ENCODE assay signal across 8 cellular contexts in the genomic region with DNA sequence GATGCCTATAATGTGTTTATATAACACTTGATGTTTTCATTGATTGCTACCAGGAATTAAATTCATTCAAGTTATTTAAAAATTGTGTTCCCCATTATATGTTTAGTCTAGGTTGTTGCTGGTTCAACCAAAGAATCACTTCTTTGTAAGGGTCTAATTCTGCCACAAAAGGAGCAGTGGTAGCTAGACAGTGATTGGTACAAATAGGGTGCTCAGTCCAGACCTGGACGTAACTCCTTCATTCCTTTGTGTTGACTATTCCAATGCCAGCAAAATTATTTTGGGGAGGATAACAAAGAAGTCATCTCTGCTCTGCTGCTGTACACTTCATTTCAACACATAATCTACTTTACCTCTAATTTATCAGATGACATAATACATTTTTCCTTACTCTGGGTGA. TPM values are rescaled to one million over a fixed set of nuclear protein-coding genes. Genes with fewer than 3 reads are reported as not detected.
DNase-seq lines count a peak whose midpoint lies in the region; ATAC-seq, FAIRE-seq and TF ChIP-seq lines count a peak whose summit lies in the region.

No MANE protein-coding gene starts in this region.

- no peak overlapping the region for H4K8ac ChIP-seq in mesenchymal stem cell (ENCODE audit: low read length)

- no peak overlapping the region for H2BK15ac ChIP-seq in mesenchymal stem cell (ENCODE audit: low read depth, poor library complexity, severe bottlenecking)

- FAIRE-seq in K562 (lab: Jason Lieb, UNC) = no peak

- H3K27me3 ChIP-seq in K562 (ENCODE audit: control insufficient read depth in 2 of 2, insufficient read depth in 2 of 2, low read length in 2 of 2) (no peaks in the 10 kb centered on the region), mesenchymal stem cell (ENCODE audit: control insufficient read depth in 1 of 2, insufficient read depth in 1 of 2, low read length in 2 of 2) (no peaks in the 10 kb centered on the region)

- ATAC-seq in K562 (no peak), GM19467 (IDR thresholded peaks at IDR 0.05; ENCODE audit: unreplicated experiment) (no peak)

- H4K91ac ChIP-seq in mesenchymal stem cell (ENCODE audit: low read length) = no peak overlapping the region

- peaks cover 22% of the 10 kb centered on the region for H3K79me2 ChIP-seq in K562 (ENCODE audit: control insufficient read depth, insufficient read depth, low read length)

- CTCF ChIA-PET in K562 (lab: Yijun Ruan, JAX; ENCODE audit: low intra/inter-chr PET ratio) = no interaction called here

- no peak for TF ChIP-seq EP300 in K562 (IDR thresholded peaks at IDR 0.05; ENCODE audit: low read length)

- no peak overlapping the region for H2BK5ac ChIP-seq in mesenchymal stem cell (ENCODE audit: low read depth, low read length, poor library complexity, severe bottlenecking)

- TF ChIP-seq POLR2A in K562 (conservative IDR thresholded peaks at IDR 0.05) = no peak

- H2BK120ac ChIP-seq in mesenchymal stem cell (ENCODE audit: low read depth, low read length) = no peak overlapping the region

- H3K9me3 ChIP-seq in K562 (replicated peaks; ENCODE audit: control insufficient read depth, insufficient read depth, low read depth, low read length) (no peaks in the 10 kb centered on the region), mesenchymal stem cell (ENCODE audit: control insufficient read depth, low read length) (no peaks in the 10 kb centered on the region)

- H3K9ac ChIP-seq in K562 (ENCODE audit: insufficient read depth in 1 of 2, low read depth in 2 of 2, low read length in 2 of 2) (no peak overlapping the region), mesenchymal stem cell (ENCODE audit: low read length) (peak overlapping the region; percentile 99)

- H3K4ac ChIP-seq in mesenchymal stem cell (ENCODE audit: low read depth in 1 of 2, low read length in 2 of 2) = no peak overlapping the region

- H2AK5ac ChIP-seq in mesenchymal stem cell (ENCODE audit: low read length, severe bottlenecking) = no peak overlapping the region

- no peak overlapping the region for H3K14ac ChIP-seq in mesenchymal stem cell (ENCODE audit: low read length in 2 of 2)

- TF ChIP-seq CTCF in 22Rv1 (IDR thresholded peaks at IDR 0.05) = no peak
- TF ChIP-seq CTCF in K562 (IDR thresholded peaks at IDR 0.05 in 2 of 3, conservative IDR thresholded peaks at IDR 0.05 in 1 of 3; ENCODE audit: insufficient read depth in 2 of 3, low read depth in 1 of 3, low read length in 3 of 3) = no peak

- no peak for TF ChIP-seq RAD21 in K562 (CRISPR knock-in tag; conservative IDR thresholded peaks at IDR 0.05 in 1 of 2, IDR thresholded peaks at IDR 0.05 in 1 of 2)

- H3K36me3 ChIP-seq in K562 (ENCODE audit: control insufficient read depth, insufficient read depth, low read length) = no peaks in the 10 kb centered on the region; the same call in 2 of the 3 replicates
- peaks cover 0 to 6% of the 10 kb centered on the region in 2 experiments for H3K36me3 ChIP-seq in mesenchymal stem cell (ENCODE audit: control insufficient read depth in 1 of 2, insufficient read depth in 2 of 2, low read depth in 1 of 2, low read length in 2 of 2)

- peak; percentile 58 for DNase-seq in HS-27A (ENCODE audit: low read depth)
- no peak for DNase-seq in K562 (ENCODE audit: extremely low read depth in 1 of 4, low spot score in 3 of 4)
- peak; percentile 11 for DNase-seq in mesenchymal stem cell
- DNase-seq in mucosa of gallbladder (ENCODE audit: low spot score) = no peak
- DNase-seq in DMS53 treated with DMSO at 0.1 percent for 48 hours (lab: John Stamatoyannopoulos, UW; ENCODE audit: unreplicated experiment) = no peak
- no peak for DNase-seq in stimulated activated naive CD4-positive, alpha-beta T cell treated with Interleukin-2 at 50 U/mL for 16 hours (lab: John Stamatoyannopoulos, UW)

- H3K18ac ChIP-seq in mesenchymal stem cell (ENCODE audit: low read depth in 1 of 2, low read length in 2 of 2) = no peak overlapping the region

- H3K4me1 ChIP-seq in K562 (replicated peaks in 1 of 2; ENCODE audit: control insufficient read depth in 2 of 2, insufficient read depth in 2 of 2, low read length in 2 of 2) (peaks cover 2 to 3% of the 10 kb centered on the region in 2 experiments; a peak in 3 of 5 replicates), mesenchymal stem cell (ENCODE audit: control insufficient read depth, insufficient read depth, low read depth, low read length) (no peaks in the 10 kb centered on the region)

- H3K4me2 ChIP-seq in K562 (ENCODE audit: insufficient read depth, low read length) = peak overlapping the region; percentile 89
- peak overlapping the region; percentile 53 for H3K4me2 ChIP-seq in mesenchymal stem cell (ENCODE audit: low read length, poor library complexity, severe bottlenecking)

- H2AFZ ChIP-seq in K562 (ENCODE audit: low read depth, low read length) (no peak overlapping the region), mesenchymal stem cell (ENCODE audit: low read depth, low read length) (no peak overlapping the region)

- H3K4me3 ChIP-seq in K562 (0 out of 2 replicates have a peak overlapping the region, but pooled peaks have one; percentile 85), mesenchymal stem cell (ENCODE audit: insufficient read depth in 1 of 2, low read depth in 1 of 2, low read length in 2 of 2) (peak overlapping the region in 1 of 2 experiments; percentile 100)

- no peaks in the 10 kb centered on the region; the same call in 1 of the 2 replicates for H4K20me1 ChIP-seq in K562 (replicated peaks; ENCODE audit: control insufficient read depth, insufficient read depth, low read length)

- H3K27ac ChIP-seq in 22Rv1 (peak overlapping the region; percentile 91), K562 (ENCODE audit: extremely low read depth, low read depth, low read length) (no peak overlapping the region), mesenchymal stem cell (ENCODE audit: low read length, poor library complexity, severe bottlenecking) (no peak overlapping the region)

- no peak overlapping the region for H3K23ac ChIP-seq in mesenchymal stem cell (ENCODE audit: low read length in 2 of 2)

- 11% methylated on average over 1 of the region's 1 CpG for WGBS in K562 (ENCODE audit: insufficient coverage, low coverage, missing lambda C conversion rate)
- 27% methylated on average over 1 of the region's 1 CpG for WGBS in mesenchymal stem cell

- H2BK12ac ChIP-seq in mesenchymal stem cell (ENCODE audit: low read length in 2 of 2) = no peak overlapping the region

- peaks cover 4% of the 10 kb centered on the region for H3K79me1 ChIP-seq in mesenchymal stem cell (replicated peaks; ENCODE audit: low read length, poor library complexity, severe bottlenecking)

- POLR2A ChIA-PET in K562 (lab: Yijun Ruan, JAX) = no interaction called here

- in situ Hi-C loops in K562 (cut with MboI) = no loop called here

- H3K9me1 ChIP-seq in K562 (ENCODE audit: control insufficient read depth, insufficient read depth, low read length) = no peaks in the 10 kb centered on the region

- intact Hi-C loops in K562 (cut with micrococcal nuclease) = no loop called here

- BruUV-seq in K562 (replicated peaks; lab: Mats Ljungman, UMichigan) = TSS peak; percentile 38

TF ChIP-seq in K562, 482 proteins besides CTCF, POLR2A, EP300 and RAD21:
- TF ChIP-seq TFAM (CRISPR knock-in tag; conservative IDR thresholded peaks at IDR 0.05) (no peak), NFIC (IDR thresholded peaks at IDR 0.05) (no peak)

RNA-seq across cellular contexts. Expression of a gene that starts 1.2 kb away (rescaled TPM):
- total RNA-seq in K562 (2011; cell fraction: chromatin; rRNA removed; ENCODE audit: low replicate concordance) = 2.2 and 6.7 TPM in 2 replicates
- 0.83 and 1.3 TPM in 2 replicates for total RNA-seq in K562 (2011; cell fraction: nucleolus; rRNA removed)
- total RNA-seq in K562 (2011; cell fraction: nucleoplasm; rRNA removed) = 2.9 and 4.6 TPM in 2 replicates
- total RNA-seq in K562 (2014; rRNA removed) = 7.1 and 7.5 TPM in 2 replicates
- total RNA-seq in K562 (2014; rRNA removed; fragmentation: Illumina TruSeq; extraction: Trizol) = 15.4 and 17.3 TPM in 2 replicates
- total RNA-seq in K562 (2015; rRNA removed; fragmentation: Illumina TruSeq; extraction: Trizol) = 16.5 and 17.7 TPM in 2 replicates
- 12.8 and 14.4 TPM in 2 replicates for total RNA-seq in K562 (2021)
- 7.5 and 9.2 TPM in 2 replicates for polyA plus RNA-seq in K562 (2011; rRNA removed)
- polyA plus RNA-seq in K562 (2011; cell fraction: cytosol; rRNA removed) = 4.6 and 6.8 TPM in 2 replicates
- 2.7 and 5.8 TPM in 2 replicates for polyA plus RNA-seq in K562 (2011; cell fraction: nucleus; rRNA removed)
- 11.8 and 16.5 TPM in 2 replicates for polyA plus RNA-seq in K562 (2012)
- 13.3 and 14.3 TPM in 2 replicates for polyA plus RNA-seq in K562 (2014; fragmentation: Illumina TruSeq; extraction: Trizol)
- polyA plus RNA-seq in K562 (2014; fragmentation: Nextera tagmentation; extraction: Ambion mirVana) = 1 to 10 TPM; 7.4 to 8.6 TPM
- 7.7 and 10.6 TPM in 2 replicates for polyA plus RNA-seq in K562 (2014; rRNA removed)
- 9.2 and 9.3 TPM in 2 replicates for polyA minus RNA-seq in K562 (2011; rRNA and poly(A)+ RNA removed)
- polyA minus RNA-seq in K562 (2011; cell fraction: cytosol; rRNA and poly(A)+ RNA removed) = 5.3 and 6.9 TPM in 2 replicates
- 3.5 and 6.0 TPM in 2 replicates for polyA minus RNA-seq in K562 (2011; cell fraction: nucleus; rRNA and poly(A)+ RNA removed)
- 45.3 TPM for polyA plus RNA-seq in mesenchymal stem cell (2013, experiment 1 of 2)
- polyA plus RNA-seq in mesenchymal stem cell (2013, experiment 2 of 2) = 45.2 TPM
- total RNA-seq in mucosa of gallbladder = 54.0 TPM

RNA-seq across cellular contexts. Expression of a gene that starts 48.1 kb away (rescaled TPM):
- not detected in 2 replicates for total RNA-seq in K562 (2011; cell fraction: chromatin; rRNA removed; ENCODE audit: low replicate concordance)
- total RNA-seq in K562 (2011; cell fraction: nucleolus; rRNA removed) = not detected in 2 replicates
- total RNA-seq in K562 (2011; cell fraction: nucleoplasm; rRNA removed) = not detected in 2 replicates
- not detected in 2 replicates for total RNA-seq in K562 (2014; rRNA removed)
- not detected in 2 replicates for total RNA-seq in K562 (2014; rRNA removed; fragmentation: Illumina TruSeq; extraction: Trizol)
- total RNA-seq in K562 (2015; rRNA removed; fragmentation: Illumina TruSeq; extraction: Trizol) = not detected in 2 replicates
- total RNA-seq in K562 (2021) = not detected in 2 replicates
- not detected in 2 replicates for polyA plus RNA-seq in K562 (2011; rRNA removed)
- not detected in 2 replicates for polyA plus RNA-seq in K562 (2011; cell fraction: cytosol; rRNA removed)
- polyA plus RNA-seq in K562 (2011; cell fraction: nucleus; rRNA removed) = not detected in 2 replicates
- polyA plus RNA-seq in K562 (2012) = not detected in 2 replicates
- not detected in 2 replicates for polyA plus RNA-seq in K562 (2014; fragmentation: Illumina TruSeq; extraction: Trizol)
- not detected for polyA plus RNA-seq in K562 (2014; fragmentation: Nextera tagmentation; extraction: Ambion mirVana)
- not detected in 2 replicates for polyA plus RNA-seq in K562 (2014; rRNA removed)
- not detected in 2 replicates for polyA minus RNA-seq in K562 (2011; rRNA and poly(A)+ RNA removed)
- not detected in 2 replicates for polyA minus RNA-seq in K562 (2011; cell fraction: cytosol; rRNA and poly(A)+ RNA removed)
- not detected in 2 replicates for polyA minus RNA-seq in K562 (2011; cell fraction: nucleus; rRNA and poly(A)+ RNA removed)
- not detected for polyA plus RNA-seq in mesenchymal stem cell (2013, experiment 1 of 2)
- polyA plus RNA-seq in mesenchymal stem cell (2013, experiment 2 of 2) = not detected
- total RNA-seq in mucosa of gallbladder = not detected

Comparison
In these comparisons a context has a peak if more than half of its experiments do, and no peak if none do; other contexts are left out.
1. DNase-seq: peak in HS-27A (single experiment) and mesenchymal stem cell (single experiment); none in K562 (0 of 4), mucosa of gallbladder (single experiment), DMS53 treated with DMSO at 0.1 percent for 48 hours (single experiment) and stimulated activated naive CD4-positive, alpha-beta T cell treated with Interleukin-2 at 50 U/mL for 16 hours (single experiment).